In the genomic region with DNA sequence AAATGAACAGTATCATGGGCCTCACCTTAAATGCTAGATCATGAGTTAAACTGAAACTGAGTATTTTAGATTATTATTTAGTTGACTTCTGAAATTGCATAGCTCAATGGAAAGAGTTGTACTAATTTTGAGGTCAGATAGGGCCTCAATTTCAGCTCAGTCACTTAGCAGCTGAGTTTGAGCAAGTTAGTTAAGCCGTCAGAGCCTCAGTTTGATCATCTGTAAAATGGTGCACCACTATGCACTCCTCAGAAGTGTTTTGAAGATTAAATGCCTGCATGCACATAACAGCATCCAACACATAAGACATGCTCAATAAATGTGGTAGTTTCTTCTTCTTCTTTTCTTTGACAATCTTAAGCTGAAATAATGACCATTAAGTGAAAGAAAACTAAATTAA, we compare ENCODE assay signal across 26 cellular contexts.
"Had no signal": no experiment of that assay in that cellular context is flagged by ENCODE, and none has a peak within 500 bp of the region (broad histone marks: within the 10 kb centered on the region; RNA-seq: fewer than 3 reads in every experiment).

No MANE protein-coding gene starts in this region.

- ATAC-seq: activated CD8-positive, alpha-beta T cell treated with anti-CD3 and anti-CD28 coated beads for 36 hours; activated naive CD8-positive, alpha-beta T cell treated with anti-CD3 and anti-CD28 coated beads, Interleukin-2, amount 50 U/mL, for 24 hours; body of pancreas; effector memory CD8-positive, alpha-beta T cell; foreskin keratinocyte; gastrocnemius medialis; heart left ventricle had no signal

- H3K27me3 ChIP-seq: adrenal gland, body of pancreas, esophagus muscularis mucosa, foreskin keratinocyte, gastrocnemius medialis, heart left ventricle had no signal

- DNase-seq: activated CD4-positive, alpha-beta T cell treated with anti-CD3 and anti-CD28 coated beads for 48 hours; activated CD4-positive, alpha-beta T cell treated with anti-CD3 and anti-CD28 coated beads, Interleukin-2, amount 50 U/mL, for 1 hour; activated CD4-positive, alpha-beta T cell treated with anti-CD3 and anti-CD28 coated beads, Interleukin-2, amount 50 U/mL, for 48 hours; activated CD4-positive, CD25-positive, alpha-beta regulatory T cell; activated CD8-positive, alpha-beta memory T cell treated with anti-CD3 and anti-CD28 coated beads for 24 hours; activated CD8-positive, alpha-beta T cell treated with anti-CD3 and anti-CD28 coated beads for 36 hours; activated effector memory CD4-positive, alpha-beta T cell treated with anti-CD3 and anti-CD28 coated beads, Interleukin-2, amount 50 U/mL, for 16 hours; activated naive CD4-positive, alpha-beta T cell treated with anti-CD3 and anti-CD28 coated beads for 36 hours; activated naive CD8-positive, alpha-beta T cell treated with anti-CD3 and anti-CD28 coated beads for 36 hours; activated naive CD8-positive, alpha-beta T cell treated with anti-CD3 and anti-CD28 coated beads, Interleukin-2, amount 50 U/mL, for 24 hours; activated T-cell treated with anti-CD3 and anti-CD28 coated beads, Interleukin-2, amount 50 U/mL, for 48 hours; adrenal gland; amygdala; aorta; body of pancreas; caudate nucleus; cortex of kidney; dermis blood vessel endothelial cell; effector CD4-positive, alpha-beta T cell; effector memory CD8-positive, alpha-beta T cell; foreskin keratinocyte; gastrocnemius medialis; glutamatergic neuron; heart left ventricle had no signal

- H3K4me1 ChIP-seq: adrenal gland, body of pancreas, esophagus muscularis mucosa, foreskin keratinocyte, gastrocnemius medialis, heart left ventricle had no signal

- H3K27ac ChIP-seq: adrenal gland, body of pancreas, esophagus muscularis mucosa, foreskin keratinocyte, gastrocnemius medialis, heart left ventricle had no signal

- H3K9me3 ChIP-seq: adrenal gland, body of pancreas, esophagus muscularis mucosa, gastrocnemius medialis, heart left ventricle had no signal

- FAIRE-seq: colon had no signal

- H3K36me3 ChIP-seq: adrenal gland, esophagus muscularis mucosa, gastrocnemius medialis, heart left ventricle had no signal

- H3K4me3 ChIP-seq: adrenal gland, body of pancreas, esophagus muscularis mucosa, gastrocnemius medialis, heart left ventricle had no signal
